ENCODE assay signal across 1 cellular context in genomic region chr21:32597205-32597604, GRCh38.
TF ChIP-seq lines count a peak whose summit lies in the region.

No MANE protein-coding gene starts in this region.

TF ChIP-seq in IMR-90, 13 proteins besides CTCF, POLR2A, EP300 and RAD21 (continued from another document):
- TF ChIP-seq ELK1 (IDR thresholded peaks at IDR 0.05; ENCODE audit: borderline replicate concordance, low read depth, low read length) (no peak), RCOR1 (IDR thresholded peaks at IDR 0.05; ENCODE audit: insufficient replicate concordance, low read length) (peak; percentile 54), BHLHE40 (IDR thresholded peaks at IDR 0.05; ENCODE audit: low read depth, low read length) (peak; percentile 65), FOS (IDR thresholded peaks at IDR 0.05; ENCODE audit: low read depth, low read length) (peak; percentile 79)
